Comparison of ENCODE assay signal across 25 cellular contexts in the genomic region with DNA sequence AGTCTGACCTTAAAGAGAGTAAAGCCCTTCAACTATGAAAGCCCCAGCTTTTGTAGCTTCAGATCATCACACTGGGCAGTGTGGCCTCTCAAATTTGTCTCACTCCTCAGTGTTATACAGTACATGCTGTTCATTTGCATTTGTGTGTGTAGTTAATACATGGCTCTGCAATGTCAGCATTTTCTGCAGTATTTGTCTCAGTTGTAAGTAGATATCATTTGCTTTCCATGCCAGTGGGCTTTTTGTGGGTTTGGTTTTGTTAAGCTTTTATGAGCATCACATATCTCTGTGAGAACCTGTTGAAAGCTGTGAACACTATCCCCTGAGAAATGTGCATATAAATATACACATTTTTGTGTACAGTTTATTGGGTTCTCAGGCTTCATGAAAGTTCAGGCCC. TPM values are rescaled to one million over a fixed set of nuclear protein-coding genes. Genes with fewer than 3 reads are reported as not detected.
DNase-seq lines count a peak whose midpoint lies in the region; ATAC-seq and TF ChIP-seq lines count a peak whose summit lies in the region.
"Had no signal": no experiment of that assay in that cellular context is flagged by ENCODE, and none has a peak within 500 bp of the region (broad histone marks: within the 10 kb centered on the region; RNA-seq: fewer than 3 reads in every experiment).

No MANE protein-coding gene starts in this region.

- no peak overlapping the region for H3K27ac Mint-ChIP-seq in stimulated activated effector memory CD8-positive, alpha-beta T cell treated with anti-CD3 and anti-CD28 coated beads, Interleukin-12 subunit alpha, Interleukin-12 subunit beta, amount 100 ng/mL, for 72 hours
- H3K27ac Mint-ChIP-seq: activated naive CD8-positive, alpha-beta T cell treated with anti-CD3 and anti-CD28 coated beads, Interleukin-2, amount 50 U/mL, for 24 hours; HFFc6; immature natural killer cell; T-helper 17 cell had no signal

- H3K4me3 ChIP-seq in A673 (ENCODE audit: low read depth, low read length, poor library complexity, severe bottlenecking) (no peak overlapping the region), SK-N-MC (peak overlapping the region; percentile 46), mesendoderm (ENCODE audit: low read length) (no peak overlapping the region), breast epithelium (no peak overlapping the region)
- H3K4me3 ChIP-seq: left lung, prostate gland, right lobe of liver, tibial artery had no signal

- peaks cover 28% of the 10 kb centered on the region for H3K4me1 ChIP-seq in A673 (ENCODE audit: insufficient read depth, low read length, poor library complexity, severe bottlenecking)
- H3K4me1 ChIP-seq in mesendoderm (ENCODE audit: control insufficient read depth, low read depth, low read length) = peaks cover 5% of the 10 kb centered on the region
- H3K4me1 ChIP-seq in breast epithelium = no peaks in the 10 kb centered on the region

- no peak overlapping the region for H3K18ac ChIP-seq in mesendoderm (ENCODE audit: low read length)

- TF ChIP-seq CTCF in A673 (conservative IDR thresholded peaks at IDR 0.05; ENCODE audit: low read depth, low read length) = no peak
- no peak for TF ChIP-seq CTCF in breast epithelium (IDR thresholded peaks at IDR 0.05)

- no peaks in the 10 kb centered on the region for H3K79me1 ChIP-seq in mesendoderm (ENCODE audit: low read length)

- H3K23ac ChIP-seq in mesendoderm (ENCODE audit: low read length) = no peak overlapping the region

- no peak overlapping the region for H3K4me3 Mint-ChIP-seq in stimulated activated effector memory CD8-positive, alpha-beta T cell treated with anti-CD3 and anti-CD28 coated beads, Interleukin-12 subunit alpha, Interleukin-12 subunit beta, amount 100 ng/mL, for 72 hours
- H3K4me3 Mint-ChIP-seq: activated naive CD8-positive, alpha-beta T cell treated with anti-CD3 and anti-CD28 coated beads, Interleukin-2, amount 50 U/mL, for 24 hours; HFFc6; immature natural killer cell; naive B cell; T-helper 17 cell had no signal

- H4K5ac ChIP-seq in mesendoderm (ENCODE audit: low read length) = no peak overlapping the region

- H3K36me3 Mint-ChIP-seq in stimulated activated effector memory CD8-positive, alpha-beta T cell treated with anti-CD3 and anti-CD28 coated beads, Interleukin-12 subunit alpha, Interleukin-12 subunit beta, amount 100 ng/mL, for 72 hours = no peaks in the 10 kb centered on the region

- H3K27me3 ChIP-seq in A673 (replicated peaks; ENCODE audit: insufficient read depth, low read depth, low read length, poor library complexity) = no peaks in the 10 kb centered on the region
- H3K27me3 ChIP-seq in mesendoderm (ENCODE audit: insufficient read depth, low read length, poor library complexity) = no peaks in the 10 kb centered on the region
- no peaks in the 10 kb centered on the region for H3K27me3 ChIP-seq in breast epithelium
- H3K27me3 ChIP-seq: left lung, neutrophil, right lobe of liver, tibial artery had no signal

- no peak for TF ChIP-seq POLR2A in breast epithelium (IDR thresholded peaks at IDR 0.05)

- H2BK120ac ChIP-seq in mesendoderm (ENCODE audit: low read depth, low read length) = no peak overlapping the region

- H3K27ac ChIP-seq in A673 (ENCODE audit: low read depth, low read length, poor library complexity, severe bottlenecking) (no peak overlapping the region), SK-N-MC (peak overlapping the region; percentile 83), mesendoderm (ENCODE audit: low read depth, low read length) (no peak overlapping the region), breast epithelium (no peak overlapping the region)
- H3K27ac ChIP-seq: neutrophil, right lobe of liver, tibial artery had no signal

- H3K79me2 ChIP-seq in mesendoderm (ENCODE audit: control insufficient read depth, insufficient read depth, low read length) = peaks cover 3% of the 10 kb centered on the region

- H3K9me3 ChIP-seq in A673 (ENCODE audit: low read depth, low read length, poor library complexity, severe bottlenecking) (no peaks in the 10 kb centered on the region), SK-N-MC (ENCODE audit: low read depth, low read length) (no peaks in the 10 kb centered on the region), breast epithelium (no peaks in the 10 kb centered on the region)
- H3K9me3 ChIP-seq: left lung, neutrophil, prostate gland, right lobe of liver, tibial artery had no signal

- no peak overlapping the region for H2BK15ac ChIP-seq in mesendoderm (replicated peaks; ENCODE audit: low read depth)

- DNase-seq in A673 (ENCODE audit: low spot score) (peak; percentile 19), HEK293T (ENCODE audit: extremely low spot score) (no peak), SK-N-MC (ENCODE audit: low read depth, low spot score) (peak; percentile 95), mesendoderm (no peak), breast epithelium (ENCODE audit: low spot score in 2 of 2) (no peak)
- no peak for DNase-seq in stimulated activated effector memory CD8-positive, alpha-beta T cell treated with anti-CD3 and anti-CD28 coated beads, Interleukin-12 subunit alpha, Interleukin-12 subunit beta, amount 100 ng/mL, for 72 hours (ENCODE audit: low spot score in 2 of 2)
- DNase-seq: activated CD4-positive, alpha-beta T cell treated with anti-CD3 and anti-CD28 coated beads, Interleukin-2, amount 50 U/mL, for 48 hours; activated naive CD4-positive, alpha-beta T cell; activated naive CD8-positive, alpha-beta T cell treated with anti-CD3 and anti-CD28 coated beads, Interleukin-2, amount 50 U/mL, for 24 hours; caudate nucleus; erythroblast; HFFc6; immature natural killer cell; left lung; naive B cell; NCI-H1436; NCI-H446 treated with DMSO at 0.1 percent for 48 hours; right lobe of liver; stimulated activated CD4-positive, alpha-beta T cell treated with anti-CD3 and anti-CD28 coated beads, Interleukin-4, amount 100 ng/mL, for 24 hours; T-helper 17 cell; tibial artery had no signal

- H3K9ac ChIP-seq in SK-N-MC (ENCODE audit: insufficient read length) (no peak overlapping the region), mesendoderm (ENCODE audit: low read length) (no peak overlapping the region)

- peaks cover 29% of the 10 kb centered on the region for H3K4me1 Mint-ChIP-seq in stimulated activated effector memory CD8-positive, alpha-beta T cell treated with anti-CD3 and anti-CD28 coated beads, Interleukin-12 subunit alpha, Interleukin-12 subunit beta, amount 100 ng/mL, for 72 hours

- intact Hi-C loops in A673 (cut with micrococcal nuclease; ENCODE audit: unreplicated experiment) = no loop called here
- intact Hi-C loops in breast epithelium (cut with DNase I; ENCODE audit: low total_unique reads) = no loop called here

- H2AK5ac ChIP-seq in mesendoderm (ENCODE audit: low read length) = no peak overlapping the region

- POLR2A ChIA-PET in A673 (lab: Charles Lee; ENCODE audit: low non-redundant PET) (no interaction called here), HEK293T (lab: Yijun Ruan, JAX) (no interaction called here)

- no peak for ATAC-seq in stimulated activated effector memory CD8-positive, alpha-beta T cell treated with anti-CD3 and anti-CD28 coated beads, Interleukin-12 subunit alpha, Interleukin-12 subunit beta, amount 100 ng/mL, for 72 hours
- ATAC-seq in GM18907 (IDR thresholded peaks at IDR 0.05; ENCODE audit: unreplicated experiment) (no peak), GM18498 (IDR thresholded peaks at IDR 0.05; ENCODE audit: unreplicated experiment) (no peak)
- ATAC-seq: activated naive CD8-positive, alpha-beta T cell treated with anti-CD3 and anti-CD28 coated beads, Interleukin-2, amount 50 U/mL, for 24 hours; T-helper 17 cell had no signal

- peak overlapping the region; percentile 51 for H3K56ac ChIP-seq in mesendoderm (ENCODE audit: low read length)

- H4K8ac ChIP-seq in mesendoderm (ENCODE audit: low read depth, low read length) = no peak overlapping the region

- CTCF ChIA-PET in A673 (lab: Charles Lee) = no interaction called here
- CTCF ChIA-PET in HEK293T (lab: Yijun Ruan, JAX) = interaction anchor here (0.6 kb wide), 1 partner anchor 125 kb away, joined by 4 read pairs; no protein-coding TSS in a partner anchor

- H3K4me2 ChIP-seq in mesendoderm (ENCODE audit: low read length) = no peak overlapping the region

- peak overlapping the region; percentile 45 for H2BK5ac ChIP-seq in mesendoderm (ENCODE audit: low read length)

- H3K36me3 ChIP-seq in A673 (ENCODE audit: insufficient read depth, low read length, poor library complexity, severe bottlenecking) (no peaks in the 10 kb centered on the region), SK-N-MC (ENCODE audit: insufficient read depth, low read length) (no peaks in the 10 kb centered on the region), mesendoderm (ENCODE audit: control insufficient read depth, insufficient read depth, low read length) (no peaks in the 10 kb centered on the region), breast epithelium (no peaks in the 10 kb centered on the region)
- H3K36me3 ChIP-seq: left lung, neutrophil, prostate gland, right lobe of liver, tibial artery had no signal

- H3K9me3 Mint-ChIP-seq in stimulated activated effector memory CD8-positive, alpha-beta T cell treated with anti-CD3 and anti-CD28 coated beads, Interleukin-12 subunit alpha, Interleukin-12 subunit beta, amount 100 ng/mL, for 72 hours = no peaks in the 10 kb centered on the region
- H3K9me3 Mint-ChIP-seq: activated naive CD8-positive, alpha-beta T cell treated with anti-CD3 and anti-CD28 coated beads, Interleukin-2, amount 50 U/mL, for 24 hours; HFFc6; immature natural killer cell had no signal

- no TSS peak for BruUV-seq in A673 (replicated peaks; lab: Mats Ljungman, UMichigan)

- no peak overlapping the region for H3K4ac ChIP-seq in mesendoderm (ENCODE audit: low read depth, low read length)

TF ChIP-seq in HEK293T, 16 proteins besides CTCF, POLR2A, EP300 and RAD21 (continues in another document):
- no peak for TF ChIP-seq ARNT (IDR thresholded peaks at IDR 0.05)
- TF ChIP-seq FOXA1 (IDR thresholded peaks at IDR 0.05) = no peak
- no peak for TF ChIP-seq SUZ12 (IDR thresholded peaks at IDR 0.05)
- TF ChIP-seq, protein P1, sequence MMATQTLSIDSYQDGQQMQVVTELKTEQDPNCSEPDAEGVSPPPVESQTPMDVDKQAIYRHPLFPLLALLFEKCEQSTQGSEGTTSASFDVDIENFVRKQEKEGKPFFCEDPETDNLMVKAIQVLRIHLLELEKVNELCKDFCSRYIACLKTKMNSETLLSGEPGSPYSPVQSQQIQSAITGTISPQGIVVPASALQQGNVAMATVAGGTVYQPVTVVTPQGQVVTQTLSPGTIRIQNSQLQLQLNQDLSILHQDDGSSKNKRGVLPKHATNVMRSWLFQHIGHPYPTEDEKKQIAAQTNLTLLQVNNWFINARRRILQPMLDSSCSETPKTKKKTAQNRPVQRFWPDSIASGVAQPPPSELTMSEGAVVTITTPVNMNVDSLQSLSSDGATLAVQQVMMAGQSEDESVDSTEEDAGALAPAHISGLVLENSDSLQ (IDR thresholded peaks at IDR 0.05) = no peak
- peak; percentile 23; the same call in 1 of the 2 replicates for TF ChIP-seq CTBP1 (IDR thresholded peaks at IDR 0.05; ENCODE audit: borderline replicate concordance)
- no peak for TF ChIP-seq HDGF (IDR thresholded peaks at IDR 0.05; ENCODE audit: borderline replicate concordance)

RNA-seq across cellular contexts. Expression of a gene that starts 57.0 kb away (rescaled TPM):
- total RNA-seq in A673 (2021) (17.7 and 21.0 TPM in 2 replicates), breast epithelium (10 to 100 TPM; 30.8 to 38.3 (median 34.2) TPM)
- polyA plus RNA-seq in mesendoderm (2013, experiment 1 of 2) = 12.9 TPM
- polyA plus RNA-seq in mesendoderm (2013, experiment 2 of 2) = 11.7 TPM

RNA-seq across cellular contexts. Expression of a gene that starts 57.3 kb away (rescaled TPM):
- total RNA-seq in A673 (2021) = 21.0 and 28.5 TPM in 2 replicates
- polyA plus RNA-seq in mesendoderm (2013, experiment 1 of 2) = 10.0 TPM
- polyA plus RNA-seq in mesendoderm (2013, experiment 2 of 2) = 11.5 TPM
- 10 to 100 TPM; 31.7 to 43.3 (median 41.9) TPM for total RNA-seq in breast epithelium

Comparison
In these comparisons a context has a peak if more than half of its experiments do, and no peak if none do; other contexts are left out.
1. DNase-seq: peak in A673 (single experiment) and SK-N-MC (single experiment); none in HEK293T (single experiment), mesendoderm (single experiment), stimulated activated effector memory CD8-positive, alpha-beta T cell treated with anti-CD3 and anti-CD28 coated beads, Interleukin-12 subunit alpha, Interleukin-12 subunit beta, amount 100 ng/mL, for 72 hours (0 of 2) and breast epithelium (0 of 2).